In genomic region chr20:50790651-50791277, GRCh38 we compare ENCODE assay signal across 1 cellular context.
TF ChIP-seq lines count a peak whose summit lies in the region.

No MANE protein-coding gene starts in this region.

TF ChIP-seq in HCT116, 20 proteins besides CTCF, POLR2A, EP300 and RAD21 (continued from another document):
- no peak for TF ChIP-seq ZBTB33 (IDR thresholded peaks at IDR 0.05; ENCODE audit: extremely low read depth, insufficient replicate concordance, low read length)
